Comparison of ENCODE assay signal across 27 cellular contexts in the genomic region with DNA sequence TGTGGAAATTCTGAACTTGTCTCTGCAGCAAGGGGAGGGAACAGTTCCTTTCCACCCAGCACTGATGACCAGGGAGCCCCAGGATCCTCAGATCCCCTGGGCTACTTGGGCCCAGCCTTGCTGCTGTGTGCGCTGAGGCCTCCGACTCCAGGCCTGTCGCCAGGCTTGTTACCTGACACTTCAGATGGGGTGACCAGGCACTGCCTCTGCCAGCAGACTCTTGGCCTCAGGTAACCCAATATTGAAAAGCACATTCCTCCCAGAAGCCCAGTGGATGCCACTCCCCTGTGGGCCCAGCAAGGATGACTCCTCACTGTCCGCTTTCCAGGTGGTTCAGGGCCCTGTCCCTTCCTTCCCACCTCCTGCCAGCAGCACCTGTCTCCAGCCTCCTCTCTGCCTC. TPM values are rescaled to one million over a fixed set of nuclear protein-coding genes. Genes with fewer than 3 reads are reported as not detected.
DNase-seq lines count a peak whose midpoint lies in the region; ATAC-seq, FAIRE-seq and TF ChIP-seq lines count a peak whose summit lies in the region.
"Had no signal": no experiment of that assay in that cellular context is flagged by ENCODE, and none has a peak within 500 bp of the region (broad histone marks: within the 10 kb centered on the region; RNA-seq: fewer than 3 reads in every experiment).

No MANE protein-coding gene starts in this region.

- H3K36me3 ChIP-seq in endodermal cell (ENCODE audit: control insufficient read depth, insufficient read depth, low read length): no peaks in the 10 kb centered on the region
- no peaks in the 10 kb centered on the region for H3K36me3 ChIP-seq in lung (ENCODE audit: control insufficient read depth in 2 of 2, insufficient read depth in 2 of 2, low read length in 2 of 2)
- H3K36me3 ChIP-seq in thyroid gland: no peaks in the 10 kb centered on the region
- H3K36me3 ChIP-seq: BLaER1 had no signal

- WGBS in endodermal cell (ENCODE audit: insufficient coverage in 1 of 2, insufficient read length in 1 of 2), 2 experiments: 90 to 98% methylated on average over 2 to 3 of the region's 4 CpGs
- WGBS in lung, 2 donors: 59 to 67% methylated on average over 4 of the region's 4 CpGs
- WGBS in thyroid gland, 2 donors: 35% methylated on average over 3 of the region's 4 CpGs; no CpG with 5 or more reads in 1 of the 2 donors

- no peak for TF ChIP-seq CTCF in endodermal cell (conservative IDR thresholded peaks at IDR 0.05)
- no peak for TF ChIP-seq CTCF in lung (IDR thresholded peaks at IDR 0.05; ENCODE audit: control extremely low read depth, extremely low read depth)
- TF ChIP-seq CTCF in thyroid gland (IDR thresholded peaks at IDR 0.05): no peak

- H3K4me1 ChIP-seq in endodermal cell (ENCODE audit: control insufficient read depth, insufficient read depth, low read length) (no peaks in the 10 kb centered on the region), lung (ENCODE audit: control insufficient read depth in 2 of 2, insufficient read depth in 2 of 2, low read length in 2 of 2) (peaks cover 0 to 3% of the 10 kb centered on the region in 2 donors), thyroid gland (peaks cover 0 to 7% of the 10 kb centered on the region in 2 donors)
- H3K4me1 ChIP-seq: BLaER1 had no signal

- peak overlapping the region; percentile 44 for H3K4me3 ChIP-seq in endodermal cell (ENCODE audit: low read length)
- no peak overlapping the region for H3K4me3 ChIP-seq in lung
- H3K4me3 ChIP-seq in thyroid gland (replicated peaks in 1 of 3): no peak overlapping the region
- H3K4me3 ChIP-seq: BLaER1, GM12878, GM23338 had no signal

- H3K36me3 Mint-ChIP-seq in endodermal cell (ENCODE audit: low read depth): no peaks in the 10 kb centered on the region
- H3K36me3 Mint-ChIP-seq: CD4-positive, alpha-beta memory T cell had no signal

- no peak overlapping the region for H3K27ac ChIP-seq in endodermal cell (ENCODE audit: low read depth, low read length)
- peak overlapping the region in 1 of 2 donors; percentile 72 for H3K27ac ChIP-seq in lung (ENCODE audit: low read depth in 1 of 2, low read length in 1 of 2)
- H3K27ac ChIP-seq in thyroid gland: no peak overlapping the region
- H3K27ac ChIP-seq: 22Rv1, BLaER1, HL-60 had no signal

- no peak for FAIRE-seq in H54 (lab: Jason Lieb, UNC)
- FAIRE-seq: GM12878, HepG2 had no signal

- H3K4me1 Mint-ChIP-seq in endodermal cell: no peaks in the 10 kb centered on the region
- H3K4me1 Mint-ChIP-seq: CD4-positive, alpha-beta memory T cell; GM23338 had no signal

- H3K27me3 ChIP-seq in endodermal cell (ENCODE audit: control insufficient read depth, insufficient read depth, low read length, poor library complexity, severe bottlenecking) (no peaks in the 10 kb centered on the region), lung (ENCODE audit: control insufficient read depth, insufficient read depth) (no peaks in the 10 kb centered on the region), thyroid gland (no peaks in the 10 kb centered on the region)
- H3K27me3 ChIP-seq: BLaER1 had no signal

- peaks cover 57% of the 10 kb centered on the region for H3K9me3 Mint-ChIP-seq in endodermal cell
- H3K9me3 Mint-ChIP-seq: CD4-positive, alpha-beta memory T cell had no signal

- H3K4me3 Mint-ChIP-seq in endodermal cell: no peak overlapping the region
- H3K4me3 Mint-ChIP-seq: CD4-positive, alpha-beta memory T cell; GM23338 had no signal

- H3K9me3 ChIP-seq in endodermal cell (ENCODE audit: control insufficient read depth, low read length): peaks cover 50% of the 10 kb centered on the region
- no peaks in the 10 kb centered on the region for H3K9me3 ChIP-seq in lung (ENCODE audit: control insufficient read depth in 2 of 2, insufficient read depth in 1 of 2, low read length in 1 of 2)
- no peaks in the 10 kb centered on the region for H3K9me3 ChIP-seq in thyroid gland

- no peak overlapping the region for H3K27ac Mint-ChIP-seq in endodermal cell
- H3K27ac Mint-ChIP-seq: GM23338 had no signal

- no peaks in the 10 kb centered on the region for H3K27me3 Mint-ChIP-seq in endodermal cell (ENCODE audit: insufficient read depth)

- intact Hi-C loops in thyroid gland (cut with DNase I): no loop called here

- H3K9ac ChIP-seq in endodermal cell (ENCODE audit: extremely low read depth, low read length, poor library complexity, severe bottlenecking): no peak overlapping the region
- H3K9ac ChIP-seq: BLaER1 had no signal

- ATAC-seq in lung (ENCODE audit: insufficient read depth, low FRiP score) (peak; percentile 69), HG02981 (IDR thresholded peaks at IDR 0.05; ENCODE audit: unreplicated experiment) (no peak)
- ATAC-seq: GM12878, GM23338, HCT116, HepG2, Panc1, SK-N-SH treated with all-trans-retinoic acid at 6 μM for 48 hours had no signal

- peak; percentile 3 for DNase-seq in NCI-H2029 (lab: John Stamatoyannopoulos, UW)
- DNase-seq in NCI-H2029 treated with DMSO at 0.1 percent for 48 hours (lab: John Stamatoyannopoulos, UW): no peak
- DNase-seq in endodermal cell: no peak
- DNase-seq in lung (ENCODE audit: low spot score): peak; percentile 80
- DNase-seq in thyroid gland: peak; percentile 68 to 70
- DNase-seq in NCI-H1105 (lab: John Stamatoyannopoulos, UW): no peak
- DNase-seq in H54 (ENCODE audit: insufficient read length, low spot score): no peak
- DNase-seq: ACHN; CD4-positive, alpha-beta memory T cell; DND-41; KBM-7; NCI-H1105 treated with DMSO at 0.1 percent for 48 hours; NCI-H1694 treated with DMSO at 0.1 percent for 48 hours; NCI-H2107; NCI-H69 had no signal

- no peak for TF ChIP-seq POLR2A in thyroid gland (IDR thresholded peaks at IDR 0.05)
- TF ChIP-seq POLR2A in H54 (IDR thresholded peaks at IDR 0.05; ENCODE audit: low read depth, low read length): no peak

RNA-seq across cellular contexts. Expression of gene PLA2G4E, which starts 3.5 kb away (rescaled TPM):
- not detected for total RNA-seq in endodermal cell
- not detected for polyA plus RNA-seq in endodermal cell (2013, experiment 1 of 2)
- polyA plus RNA-seq in endodermal cell (2013, experiment 2 of 2): not detected
- total RNA-seq in lung: 1 to 10 TPM in 1 of 2 donors, not detected in 1; 1.7 TPM
- polyA plus RNA-seq in lung: 1 to 10 TPM in 1 of 2 donors, under 1 TPM in 1; 0.38 to 1.7 TPM
- not detected for total RNA-seq in thyroid gland
- total RNA-seq: CD4-positive, alpha-beta memory T cell; GM23338; HepG2; HT-29; NCI-H460 had no signal
- polyA plus RNA-seq: CD4-positive, alpha-beta memory T cell; GM23338; HepG2 had no signal

RNA-seq across cellular contexts. Expression of gene EHD4, which starts 51.9 kb away (rescaled TPM):
- 10 to 100 TPM; 16.9 to 17.3 TPM for total RNA-seq in endodermal cell
- polyA plus RNA-seq in endodermal cell (2013, experiment 1 of 2): 6.8 TPM
- polyA plus RNA-seq in endodermal cell (2013, experiment 2 of 2): 7.0 TPM
- total RNA-seq in lung: 10 to 100 TPM; 20.6 to 36.3 TPM
- polyA plus RNA-seq in lung: 10 to 100 TPM; 16.4 to 31.1 TPM
- 10 to 100 TPM; 29.7 to 66.7 (median 37.9) TPM for total RNA-seq in thyroid gland

Comparison
In these comparisons a context has a peak if more than half of its experiments do, and no peak if none do; other contexts are left out.
1. DNase-seq: peak in NCI-H2029 (single experiment), lung (single experiment) and thyroid gland (2 of 2); none in NCI-H2029 treated with DMSO at 0.1 percent for 48 hours (single experiment), endodermal cell (single experiment), NCI-H1105 (single experiment) and H54 (single experiment).